Comparison of ENCODE assay signal across 10 cellular contexts in genomic region chr2:38074047-38074774, GRCh38. TPM values are rescaled to one million over a fixed set of nuclear protein-coding genes. Genes with fewer than 3 reads are reported as not detected.
A peak's percentile ranks its signal among the peaks of the same experiment; 100 is the strongest.
DNase-seq lines count a peak whose midpoint lies in the region; ATAC-seq lines count a peak whose summit lies in the region.
"Had no signal": no experiment of that assay in that cellular context is flagged by ENCODE, and none has a peak within 500 bp of the region (broad histone marks: within the 10 kb centered on the region; RNA-seq: fewer than 3 reads in every experiment).

No MANE protein-coding gene starts in this region.

- intact Hi-C loops in right cardiac atrium (cut with DNase I), result no loop called here

- H3K4me3 Mint-ChIP-seq in activated T-cell treated with anti-CD3 and anti-CD28 coated beads, Interleukin-2, amount 50 U/mL, for 72 hours, result peak overlapping the region; percentile 79 to 91

- H3K79me2 ChIP-seq in GM23248 (ENCODE audit: insufficient read depth), result no peaks in the 10 kb centered on the region

- no peak overlapping the region for H3K4me2 ChIP-seq in GM23248 (ENCODE audit: unreplicated experiment)

- H3K27me3 Mint-ChIP-seq in activated T-cell treated with anti-CD3 and anti-CD28 coated beads, Interleukin-2, amount 50 U/mL, for 72 hours (ENCODE audit: low read depth), result peaks cover 33% of the 10 kb centered on the region

- H3K9me3 Mint-ChIP-seq in activated T-cell treated with anti-CD3 and anti-CD28 coated beads, Interleukin-2, amount 50 U/mL, for 72 hours, result no peaks in the 10 kb centered on the region

- WGBS in GM23248 (ENCODE audit: low coverage in 1 of 2, low lambda C conversion rate in 2 of 2, missing lambda C conversion rate in 2 of 2), 2 experiments, result 75% methylated on average over 49 to 60 of the region's 60 CpGs
- 4% methylated on average over 60 of the region's 60 CpGs for WGBS in right cardiac atrium

- peaks cover 4% of the 10 kb centered on the region; the same call in 1 of the 2 replicates for H3K36me3 ChIP-seq in GM23248 (ENCODE audit: low read depth)

- H3K4me1 Mint-ChIP-seq in activated T-cell treated with anti-CD3 and anti-CD28 coated beads, Interleukin-2, amount 50 U/mL, for 72 hours (ENCODE audit: low read depth), result peaks cover 46% of the 10 kb centered on the region

- in situ Hi-C loops in GM23248 (cut with MboI), result no loop called here

- no peak for DNase-seq in GM23248
- peak in 1 of 2 donors; percentile 14 for DNase-seq in activated T-cell treated with anti-CD3 and anti-CD28 coated beads, Interleukin-2, amount 50 U/mL, for 72 hours
- peak; percentile 33 to 73 (median 48) for DNase-seq in right cardiac atrium
- DNase-seq in retina, result peak; percentile 70
- no peak for DNase-seq in OCI-M2 (lab: John Stamatoyannopoulos, UW; ENCODE audit: unreplicated experiment)
- DNase-seq in mesenteric fat pad (ENCODE audit: low spot score), result no peak
- DNase-seq: activated CD4-positive, CD25-positive, alpha-beta regulatory T cell treated with anti-CD3 and anti-CD28 coated beads, Interleukin-2, amount 50 U/mL, for 72 hours; Kasumi-1 had no signal

- no peak for ATAC-seq in activated T-cell treated with anti-CD3 and anti-CD28 coated beads, Interleukin-2, amount 50 U/mL, for 72 hours (replicated peaks in 1 of 2)
- ATAC-seq in right cardiac atrium (no peak), GM18519 (IDR thresholded peaks at IDR 0.05; ENCODE audit: low FRiP score, unreplicated experiment) (no peak), HG03520 (IDR thresholded peaks at IDR 0.05; ENCODE audit: unreplicated experiment) (no peak)

- no peaks in the 10 kb centered on the region for H3K9me2 ChIP-seq in GM23248 (ENCODE audit: insufficient read depth)

- H3K4me1 ChIP-seq in GM23248 (ENCODE audit: insufficient read depth) (peaks cover 7% of the 10 kb centered on the region), right cardiac atrium (ENCODE audit: control insufficient read depth, insufficient read depth, low read length) (peaks cover 2% of the 10 kb centered on the region)

- H3F3A ChIP-seq in GM23248 (ENCODE audit: insufficient read depth), result peaks cover 18% of the 10 kb centered on the region

- no peaks in the 10 kb centered on the region for H4K20me1 ChIP-seq in GM23248 (ENCODE audit: insufficient read depth)

- no peak overlapping the region for H2AFZ ChIP-seq in GM23248

- H3K27ac Mint-ChIP-seq in activated T-cell treated with anti-CD3 and anti-CD28 coated beads, Interleukin-2, amount 50 U/mL, for 72 hours, result no peak overlapping the region

- H3K27me3 ChIP-seq in GM23248 (replicated peaks; ENCODE audit: insufficient read depth) (no peaks in the 10 kb centered on the region), right cardiac atrium (ENCODE audit: control insufficient read depth, insufficient read depth) (no peaks in the 10 kb centered on the region)

- no peak overlapping the region for H3K9ac ChIP-seq in GM23248

- H3K4me3 ChIP-seq in GM23248 (peak overlapping the region; percentile 73), right cardiac atrium (ENCODE audit: low read length) (peak overlapping the region; percentile 8)

- H3K9me3 ChIP-seq in GM23248 (ENCODE audit: low read depth) (no peaks in the 10 kb centered on the region), right cardiac atrium (ENCODE audit: control insufficient read depth, low read length) (no peaks in the 10 kb centered on the region)

- peaks cover 0 to 11% of the 10 kb centered on the region in 2 donors for H3K36me3 Mint-ChIP-seq in activated T-cell treated with anti-CD3 and anti-CD28 coated beads, Interleukin-2, amount 50 U/mL, for 72 hours (ENCODE audit: insufficient read depth in 2 of 2)

- H3K27ac ChIP-seq in GM23248 (no peak overlapping the region), right cardiac atrium (ENCODE audit: low read length) (peak overlapping the region; percentile 65)

RNA-seq across cellular contexts. Expression of gene CYP1B1, which starts 1.7 kb away (rescaled TPM):
- 51.0 and 56.0 TPM in 2 replicates for total RNA-seq in GM23248 (2014; rRNA removed; shearing (Covaris generic))
- 112 and 116 TPM in 2 replicates for polyA plus RNA-seq in GM23248 (2016; fragmentation: Nextera tagmentation; extraction: Ambion mirVana)
- 10 to 100 TPM in 1 of 2 donors, 1 to 10 TPM in 1; 9.5 to 24.3 TPM for total RNA-seq in activated T-cell treated with anti-CD3 and anti-CD28 coated beads, Interleukin-2, amount 50 U/mL, for 72 hours
- 100 to 1,000 TPM in 1 of 4 donors, 10 to 100 TPM in 3; 43.7 to 142 (median 53.4) TPM for total RNA-seq in right cardiac atrium
- polyA plus RNA-seq in right cardiac atrium, result 10.1 TPM
- 113 TPM for total RNA-seq in mesenteric fat pad

Comparison
In these comparisons a context has a peak if more than half of its experiments do, and no peak if none do; other contexts are left out.
1. DNase-seq: peak in right cardiac atrium (3 of 3) and retina (single experiment); none in GM23248 (single experiment), OCI-M2 (single experiment) and mesenteric fat pad (single experiment).